In genomic region chr10:30883751-30884150, GRCh38 we compare ENCODE assay signal across 23 cellular contexts.
"Had no signal": no experiment of that assay in that cellular context is flagged by ENCODE, and none has a peak within 500 bp of the region (broad histone marks: within the 10 kb centered on the region; RNA-seq: fewer than 3 reads in every experiment).

No MANE protein-coding gene starts in this region.

- H3K4me3 Mint-ChIP-seq: IgD-negative memory B cell had no signal

- FAIRE-seq: HepG2, K562, RCC 7860 had no signal

- H3K36me3 ChIP-seq: SJSA1 had no signal

- H3K27me3 Mint-ChIP-seq: IgD-negative memory B cell had no signal

- H3K4me2 ChIP-seq: KMS-11 had no signal

- H3K27ac Mint-ChIP-seq: IgD-negative memory B cell had no signal

- DNase-seq: MM.1S, NCI-H1105, NCI-H1417, NCI-H1436 treated with DMSO at 0.1 percent for 48 hours, NCI-H1694, NCI-H187 treated with DMSO at 0.1 percent for 48 hours, NCI-H2029 treated with DMSO at 0.1 percent for 48 hours, NCI-H2171 treated with DMSO at 0.1 percent for 48 hours, NCI-H446, NCI-H510A, NCI-H524 treated with DMSO at 0.1 percent for 48 hours, NCI-H69, NCI-H774, Right ventricle myocardium superior, RPMI8226, SIG-M5 had no signal

- H3K27me3 ChIP-seq: SJSA1 had no signal

- H3K9me3 ChIP-seq: SJSA1 had no signal

- H3K9ac ChIP-seq: KMS-11 had no signal

- H3K4me3 ChIP-seq: K562, SJSA1, SK-N-MC had no signal

- H3K4me1 Mint-ChIP-seq: IgD-negative memory B cell had no signal

- H3K27ac ChIP-seq: KMS-11, SJSA1, SK-N-MC had no signal
